In genomic region chr19:54188224-54188871, GRCh38 we compare ENCODE assay signal across 6 cellular contexts. TPM values are rescaled to one million over a fixed set of nuclear protein-coding genes. Genes with fewer than 3 reads are reported as not detected.
DNase-seq lines count a peak whose midpoint lies in the region; ATAC-seq lines count a peak whose summit lies in the region.

No MANE protein-coding gene starts in this region.

- CTCF ChIA-PET in activated CD4-positive, alpha-beta T cell treated with anti-CD3 and anti-CD28 coated beads, Interleukin-2, amount 10 ng/mL, durations not matched to agents 7 days and 5 days (lab: Charles Lee) = interaction anchor here (4.4 kb wide), 1 partner anchor 19 kb away, joined by 27 read pairs; no protein-coding TSS in a partner anchor

- H3K27ac Mint-ChIP-seq in activated CD4-positive, alpha-beta T cell treated with anti-CD3 and anti-CD28 coated beads, Interleukin-2, amount 10 ng/mL, durations not matched to agents 7 days and 5 days = peak overlapping the region; percentile 88
- H3K27ac Mint-ChIP-seq in stimulated activated naive CD8-positive, alpha-beta T cell treated with anti-CD3 and anti-CD28 coated beads, Interleukin-15, amount 100 ng/mL, for 72 hours = peak overlapping the region; percentile 86 to 87

- H3K4me3 ChIP-seq in iPS-11a (ENCODE audit: low read depth, low read length) = peak overlapping the region; percentile 39

- no peaks in the 10 kb centered on the region for H3K27me3 Mint-ChIP-seq in activated CD4-positive, alpha-beta T cell treated with anti-CD3 and anti-CD28 coated beads, Interleukin-2, amount 10 ng/mL, durations not matched to agents 7 days and 5 days
- no peaks in the 10 kb centered on the region for H3K27me3 Mint-ChIP-seq in stimulated activated naive CD8-positive, alpha-beta T cell treated with anti-CD3 and anti-CD28 coated beads, Interleukin-15, amount 100 ng/mL, for 72 hours

- no peaks in the 10 kb centered on the region for H3K9me3 Mint-ChIP-seq in activated CD4-positive, alpha-beta T cell treated with anti-CD3 and anti-CD28 coated beads, Interleukin-2, amount 10 ng/mL, durations not matched to agents 7 days and 5 days
- H3K9me3 Mint-ChIP-seq in stimulated activated naive CD8-positive, alpha-beta T cell treated with anti-CD3 and anti-CD28 coated beads, Interleukin-15, amount 100 ng/mL, for 72 hours = no peaks in the 10 kb centered on the region

- DNase-seq in HUDEP-2 (lab: John Stamatoyannopoulos, UW; ENCODE audit: unreplicated experiment in 76 of 76) (peak in 68 of 76 experiments; percentile 16 to 91 (median 67)), SK-N-DZ (ENCODE audit: low spot score) (no peak), NCI-H2081 (lab: John Stamatoyannopoulos, UW) (no peak)
- peak; percentile 57 for DNase-seq in activated CD4-positive, alpha-beta T cell treated with anti-CD3 and anti-CD28 coated beads, Interleukin-2, amount 10 ng/mL, durations not matched to agents 7 days and 5 days
- DNase-seq in stimulated activated naive CD8-positive, alpha-beta T cell treated with anti-CD3 and anti-CD28 coated beads, Interleukin-15, amount 100 ng/mL, for 72 hours = peak in 1 of 2 donors; percentile 33

- ATAC-seq in stimulated activated naive CD8-positive, alpha-beta T cell treated with anti-CD3 and anti-CD28 coated beads, Interleukin-15, amount 100 ng/mL, for 72 hours = no peak

- peaks cover 16% of the 10 kb centered on the region for H3K36me3 Mint-ChIP-seq in activated CD4-positive, alpha-beta T cell treated with anti-CD3 and anti-CD28 coated beads, Interleukin-2, amount 10 ng/mL, durations not matched to agents 7 days and 5 days (ENCODE audit: low read depth)

- peaks cover 40% of the 10 kb centered on the region for H3K4me1 Mint-ChIP-seq in activated CD4-positive, alpha-beta T cell treated with anti-CD3 and anti-CD28 coated beads, Interleukin-2, amount 10 ng/mL, durations not matched to agents 7 days and 5 days
- H3K4me1 Mint-ChIP-seq in stimulated activated naive CD8-positive, alpha-beta T cell treated with anti-CD3 and anti-CD28 coated beads, Interleukin-15, amount 100 ng/mL, for 72 hours = peaks cover 45% of the 10 kb centered on the region

- POLR2A ChIA-PET in activated CD4-positive, alpha-beta T cell treated with anti-CD3 and anti-CD28 coated beads, Interleukin-2, amount 10 ng/mL, durations not matched to agents 7 days and 5 days (lab: Charles Lee) = no interaction called here

- peak overlapping the region; percentile 94 for H3K4me3 Mint-ChIP-seq in activated CD4-positive, alpha-beta T cell treated with anti-CD3 and anti-CD28 coated beads, Interleukin-2, amount 10 ng/mL, durations not matched to agents 7 days and 5 days
- peak overlapping the region; percentile 88 to 90 for H3K4me3 Mint-ChIP-seq in stimulated activated naive CD8-positive, alpha-beta T cell treated with anti-CD3 and anti-CD28 coated beads, Interleukin-15, amount 100 ng/mL, for 72 hours

RNA-seq across cellular contexts. Expression of gene MBOAT7, which starts 1.0 kb away (rescaled TPM):
- 10 to 100 TPM; 56.0 to 61.0 TPM for total RNA-seq in activated CD4-positive, alpha-beta T cell treated with anti-CD3 and anti-CD28 coated beads, Interleukin-2, amount 10 ng/mL, durations not matched to agents 7 days and 5 days
- 33.2 and 61.2 TPM in 2 replicates for polyA plus RNA-seq in SK-N-DZ (2014; cell fraction: cytosol; rRNA removed)
- polyA plus RNA-seq in SK-N-DZ (2014; cell fraction: nucleus; rRNA removed) = 35.2 and 35.3 TPM in 2 replicates

RNA-seq across cellular contexts. Expression of gene TSEN34, which starts 2.8 kb away (rescaled TPM):
- 10 to 100 TPM in 1 of 2 experiments, 1 to 10 TPM in 1; 7.9 to 10.2 TPM for total RNA-seq in activated CD4-positive, alpha-beta T cell treated with anti-CD3 and anti-CD28 coated beads, Interleukin-2, amount 10 ng/mL, durations not matched to agents 7 days and 5 days
- polyA plus RNA-seq in SK-N-DZ (2014; cell fraction: cytosol; rRNA removed) = 89.5 and 92.5 TPM in 2 replicates
- 52.2 and 65.4 TPM in 2 replicates for polyA plus RNA-seq in SK-N-DZ (2014; cell fraction: nucleus; rRNA removed)

RNA-seq across cellular contexts. Expression of gene RPS9, which starts 12.3 kb away (rescaled TPM):
- 1,000 to 10,000 TPM; 1,257 to 1,351 TPM for total RNA-seq in activated CD4-positive, alpha-beta T cell treated with anti-CD3 and anti-CD28 coated beads, Interleukin-2, amount 10 ng/mL, durations not matched to agents 7 days and 5 days
- 2,709 and 3,172 TPM in 2 replicates for polyA plus RNA-seq in SK-N-DZ (2014; cell fraction: cytosol; rRNA removed)
- 1,265 and 1,543 TPM in 2 replicates for polyA plus RNA-seq in SK-N-DZ (2014; cell fraction: nucleus; rRNA removed)

RNA-seq across cellular contexts. Expression of gene TMC4, which starts 15.4 kb away (rescaled TPM):
- total RNA-seq in activated CD4-positive, alpha-beta T cell treated with anti-CD3 and anti-CD28 coated beads, Interleukin-2, amount 10 ng/mL, durations not matched to agents 7 days and 5 days = 1 to 10 TPM; 4.6 to 4.9 TPM
- not detected in 2 replicates for polyA plus RNA-seq in SK-N-DZ (2014; cell fraction: cytosol; rRNA removed)
- not detected in 2 replicates for polyA plus RNA-seq in SK-N-DZ (2014; cell fraction: nucleus; rRNA removed)

RNA-seq across cellular contexts. Expression of gene LENG1, which starts 28.8 kb away (rescaled TPM):
- total RNA-seq in activated CD4-positive, alpha-beta T cell treated with anti-CD3 and anti-CD28 coated beads, Interleukin-2, amount 10 ng/mL, durations not matched to agents 7 days and 5 days = 1 to 10 TPM; 7.6 to 9.1 TPM
- 2.7 and 4.3 TPM in 2 replicates for polyA plus RNA-seq in SK-N-DZ (2014; cell fraction: cytosol; rRNA removed)
- 2.5 and 7.3 TPM in 2 replicates for polyA plus RNA-seq in SK-N-DZ (2014; cell fraction: nucleus; rRNA removed)

Comparison
In these comparisons a context has a peak if more than half of its experiments do, and no peak if none do; other contexts are left out.
1. DNase-seq: peak in HUDEP-2 (68 of 76) and activated CD4-positive, alpha-beta T cell treated with anti-CD3 and anti-CD28 coated beads, Interleukin-2, amount 10 ng/mL, durations not matched to agents 7 days and 5 days (single experiment); none in SK-N-DZ (single experiment) and NCI-H2081 (0 of 2).